In the genomic region with DNA sequence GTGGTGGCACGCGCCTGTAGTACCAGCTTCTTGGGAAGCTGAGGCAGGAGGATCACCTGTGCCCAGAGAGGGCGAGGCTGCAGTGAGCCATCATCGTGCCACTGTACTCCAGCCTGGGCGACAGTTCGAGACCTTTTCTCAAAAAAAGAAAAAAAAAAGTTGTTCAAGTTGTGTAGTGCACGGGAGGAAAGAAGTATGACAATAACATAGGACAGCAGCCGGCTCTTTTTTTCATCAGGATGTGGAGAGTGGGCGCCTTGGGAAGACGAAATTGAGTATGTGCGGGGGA, we compare ENCODE assay signal across 8 cellular contexts. TPM values are rescaled to one million over a fixed set of nuclear protein-coding genes. Genes with fewer than 3 reads are reported as not detected.
DNase-seq lines count a peak whose midpoint lies in the region; ATAC-seq and TF ChIP-seq lines count a peak whose summit lies in the region.

No MANE protein-coding gene starts in this region.

- peaks cover 36% of the 10 kb centered on the region for H3K4me1 ChIP-seq in GM23338 (ENCODE audit: insufficient read depth)
- peaks cover 37% of the 10 kb centered on the region for H3K4me1 ChIP-seq in skeletal muscle satellite cell (ENCODE audit: control insufficient read depth, insufficient read depth, low read length)

- ATAC-seq in GM23338 (peak; percentile 0; the same call in 1 of the 3 replicates), HG02588 (IDR thresholded peaks at IDR 0.05; ENCODE audit: unreplicated experiment) (no peak), HG02870 (IDR thresholded peaks at IDR 0.05; ENCODE audit: unreplicated experiment) (no peak)

- H3K4me3 Mint-ChIP-seq in GM23338 = peak overlapping the region; percentile 90

- H3K4me3 ChIP-seq in GM23338 = peak overlapping the region; percentile 67
- peak overlapping the region; percentile 64 for H3K4me3 ChIP-seq in WERI-Rb-1 (ENCODE audit: low read depth, low read length)
- peak overlapping the region; percentile 45 to 62 for H3K4me3 ChIP-seq in foreskin fibroblast (ENCODE audit: low read depth in 1 of 2, low read length in 2 of 2)
- H3K4me3 ChIP-seq in skeletal muscle satellite cell (ENCODE audit: low read length) = peak overlapping the region; percentile 75

- H3K36me3 ChIP-seq in GM23338 (ENCODE audit: insufficient read depth) (no peaks in the 10 kb centered on the region), WERI-Rb-1 (no peaks in the 10 kb centered on the region), skeletal muscle satellite cell (ENCODE audit: insufficient read depth, low read length) (no peaks in the 10 kb centered on the region)

- H3K4me2 ChIP-seq in GM23338 (peak overlapping the region; percentile 93), skeletal muscle satellite cell (ENCODE audit: low read length) (peak overlapping the region; percentile 92)

- no peaks in the 10 kb centered on the region for H3K9me2 ChIP-seq in GM23338 (ENCODE audit: insufficient read depth)

- H3F3A ChIP-seq in GM23338 (replicated peaks; ENCODE audit: low read depth) = peaks cover 16% of the 10 kb centered on the region

- H3K4me1 Mint-ChIP-seq in GM23338 = peaks cover 48% of the 10 kb centered on the region

- no peaks in the 10 kb centered on the region for H3K27me3 ChIP-seq in GM23338 (ENCODE audit: insufficient read depth)
- no peaks in the 10 kb centered on the region for H3K27me3 ChIP-seq in WERI-Rb-1 (ENCODE audit: insufficient read depth, low read depth, severe bottlenecking)
- H3K27me3 ChIP-seq in skeletal muscle satellite cell (ENCODE audit: control insufficient read depth, insufficient read depth, low read length) = no peaks in the 10 kb centered on the region

- TF ChIP-seq CTCF in GM23338 (conservative IDR thresholded peaks at IDR 0.05; ENCODE audit: low read depth in 2 of 2) = no peak
- no peak for TF ChIP-seq CTCF in WERI-Rb-1 (IDR thresholded peaks at IDR 0.05; ENCODE audit: low read depth, low read length)
- no peak for TF ChIP-seq CTCF in foreskin fibroblast (IDR thresholded peaks at IDR 0.05; ENCODE audit: low read depth, low read length)
- TF ChIP-seq CTCF in GM13976 (IDR thresholded peaks at IDR 0.05; ENCODE audit: borderline replicate concordance, control extremely low read depth, extremely low read depth, insufficient read depth, missing control alignments) = no peak

- H3K27ac ChIP-seq in GM23338 (ENCODE audit: low read depth) (peak overlapping the region; percentile 100), WERI-Rb-1 (peak overlapping the region; percentile 95)

- peak overlapping the region; percentile 99 for H3K27ac Mint-ChIP-seq in GM23338

- peaks cover 4% of the 10 kb centered on the region; the same call in 2 of the 3 replicates for H3K9me3 Mint-ChIP-seq in GM23338

- H3K9me3 ChIP-seq in WERI-Rb-1 (ENCODE audit: severe bottlenecking) (no peaks in the 10 kb centered on the region), skeletal muscle satellite cell (replicated peaks; ENCODE audit: low read length) (no peaks in the 10 kb centered on the region)

- H3K36me3 Mint-ChIP-seq in GM23338 (ENCODE audit: low read depth) = no peaks in the 10 kb centered on the region

- in situ Hi-C loops in GM13976 (cut with MboI; ENCODE audit: low sequenced_read_pairs, unreplicated experiment) = no loop called here

- H4K20me1 ChIP-seq in GM23338 (replicated peaks; ENCODE audit: insufficient read depth) = no peaks in the 10 kb centered on the region

- DNase-seq in GM23338 (ENCODE audit: low spot score) (no peak), WERI-Rb-1 (no peak), foreskin fibroblast (no peak), GM13976 (ENCODE audit: low spot score) (no peak)
- no peak for DNase-seq in activated CD4-positive, CD25-positive, alpha-beta regulatory T cell (lab: John Stamatoyannopoulos, UW)

- H3K79me2 ChIP-seq in GM23338 (replicated peaks; ENCODE audit: insufficient read depth) = no peaks in the 10 kb centered on the region

- peaks cover 19% of the 10 kb centered on the region for H3K27me3 Mint-ChIP-seq in GM23338 (ENCODE audit: insufficient read depth, low read depth, poor library complexity)

- no peak overlapping the region for H2AFZ ChIP-seq in GM23338

- H3K9ac ChIP-seq in skeletal muscle satellite cell (ENCODE audit: low read depth, low read length) = peak overlapping the region; percentile 97

TF ChIP-seq in GM23338, 12 proteins besides CTCF, POLR2A, EP300 and RAD21:
- TF ChIP-seq CREB1 (CRISPR knock-in tag; IDR thresholded peaks at IDR 0.05; ENCODE audit: low read depth) (peak; percentile 14), POLR2AphosphoS5 (IDR thresholded peaks at IDR 0.05; ENCODE audit: low read depth) (no peak)

RNA-seq across cellular contexts. Expression of gene PCBP1, which starts 36.5 kb away (rescaled TPM):
- 212 and 254 TPM in 2 replicates for total RNA-seq in GM23338 (2014; rRNA removed; shearing (Covaris generic))
- 393 and 400 TPM in 2 replicates for polyA plus RNA-seq in GM23338 (2016; fragmentation: Nextera tagmentation; extraction: Ambion mirVana)
- total RNA-seq in skeletal muscle satellite cell (2012; rRNA removed) = 44.9 and 51.8 TPM in 2 replicates
